ENCODE assay signal across 8 cellular contexts in the genomic region with DNA sequence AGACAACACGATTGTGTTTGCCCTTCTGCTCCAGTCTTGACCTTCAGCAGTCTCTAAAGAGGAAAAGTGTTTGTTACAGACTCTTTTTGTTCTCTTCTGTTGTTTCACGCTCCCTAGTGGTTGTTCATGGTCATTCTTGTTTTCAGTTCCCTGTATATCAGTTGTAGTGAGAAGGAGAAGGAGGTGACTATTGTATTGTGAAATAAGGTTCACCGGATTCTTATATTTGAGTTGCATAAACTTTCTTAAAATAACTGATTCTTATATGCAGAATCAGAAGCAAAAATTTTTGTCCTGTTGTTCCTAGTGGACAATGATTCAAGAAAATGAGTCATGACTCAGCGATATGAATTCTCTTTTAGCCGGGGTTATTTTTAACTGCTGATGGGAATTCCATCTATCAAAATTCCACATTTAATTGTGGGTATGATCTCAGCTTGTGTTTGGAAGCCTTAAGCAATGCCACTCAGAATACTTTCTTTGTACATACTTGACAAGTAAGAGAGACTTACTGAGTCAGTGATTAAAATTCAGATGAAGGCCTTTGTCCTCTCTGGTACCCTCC.
DNase-seq lines count a peak whose midpoint lies in the region; ATAC-seq and TF ChIP-seq lines count a peak whose summit lies in the region.

No MANE protein-coding gene starts in this region.

- peak overlapping the region; percentile 59 for H3K4me2 ChIP-seq in HCT116 (ENCODE audit: low read length)
- no peak overlapping the region for H3K4me2 ChIP-seq in OCI-LY7 (ENCODE audit: low read length)

- H3K27me3 ChIP-seq in HCT116 (ENCODE audit: insufficient read depth, low read length): no peaks in the 10 kb centered on the region
- no peaks in the 10 kb centered on the region for H3K27me3 ChIP-seq in esophagus (ENCODE audit: control insufficient read depth in 1 of 2, insufficient read depth in 2 of 2, low read length in 2 of 2)
- no peaks in the 10 kb centered on the region for H3K27me3 ChIP-seq in naive thymus-derived CD4-positive, alpha-beta T cell (ENCODE audit: control insufficient read depth in 2 of 2, insufficient read depth in 2 of 2, low read length in 2 of 2)

- H2AFZ ChIP-seq in HCT116 (ENCODE audit: low read depth, low read length, poor library complexity, severe bottlenecking): no peak overlapping the region
- H2AFZ ChIP-seq in OCI-LY7 (ENCODE audit: low read length): no peak overlapping the region

- RAD21 ChIA-PET in HCT116 (lab: Charles Lee; ENCODE audit: low non-redundant PET in 1 of 2, low total read pairs in 2 of 2, uncharacterized antibody in 2 of 2, unreplicated experiment in 2 of 2): interaction anchor here in 1 of 2 experiments (0.6 kb wide), 1 partner anchor 37 kb away, joined by 3 read pairs; no protein-coding TSS in a partner anchor

- TF ChIP-seq CTCF in C4-2B (conservative IDR thresholded peaks at IDR 0.05) (peak; percentile 63), HCT116 (IDR thresholded peaks at IDR 0.05 in 2 of 3, conservative IDR thresholded peaks at IDR 0.05 in 1 of 3; ENCODE audit: borderline replicate concordance in 1 of 3, insufficient read depth in 1 of 3, low read depth in 2 of 3, low read length in 2 of 3) (peak; percentile 58 to 73 (median 67); a peak in 5 of 6 replicates), OCI-LY7 (conservative IDR thresholded peaks at IDR 0.05; ENCODE audit: low read length) (peak; percentile 54)

- peak overlapping the region; percentile 19; the same call in 1 of the 2 replicates for H3K9ac ChIP-seq in HCT116 (ENCODE audit: low read length)

- intact Hi-C loops in HCT116 (cut with micrococcal nuclease): no loop called here
- intact Hi-C loops in OCI-LY7 (cut with micrococcal nuclease; ENCODE audit: unreplicated experiment): loop anchor here (5.0 kb wide), 1 partner anchor 48 kb away; no protein-coding TSS in a partner anchor
- intact Hi-C loops in naive thymus-derived CD4-positive, alpha-beta T cell (cut with micrococcal nuclease): no loop called here

- POLR2A ChIA-PET in HCT116 (lab: Charles Lee) (no interaction called here), OCI-LY7 (lab: Charles Lee) (no interaction called here)
- POLR2A ChIA-PET in naive thymus-derived CD4-positive, alpha-beta T cell (lab: Charles Lee): no interaction called here

- CTCF ChIA-PET in HCT116 (lab: Charles Lee): interaction anchor here (0.8 to 2.2 kb wide), 8 partner anchors 9 to 156 kb away, joined by 3 to 10 read pairs (median 3); no protein-coding TSS in a partner anchor
- CTCF ChIA-PET in OCI-LY7 (lab: Charles Lee; ENCODE audit: unreplicated experiment): no interaction called here
- CTCF ChIA-PET in naive thymus-derived CD4-positive, alpha-beta T cell (lab: Charles Lee): no interaction called here

- no peak overlapping the region for H3K4me3 Mint-ChIP-seq in naive thymus-derived CD4-positive, alpha-beta T cell

- ATAC-seq in HCT116: peak; percentile 77
- peak; percentile 60 for ATAC-seq in naive thymus-derived CD4-positive, alpha-beta T cell
- ATAC-seq in activated naive CD4-positive, alpha-beta T cell treated with anti-CD3 and anti-CD28 coated beads, Interleukin-2, amount 50 U/mL, for 72 hours: no peak

- no peak for TF ChIP-seq POLR2A in HCT116 (IDR thresholded peaks at IDR 0.05; ENCODE audit: borderline replicate concordance, extremely low read depth, insufficient read depth, insufficient read length)

- peaks cover 2 to 11% (median 7%) of the 10 kb centered on the region in 5 donors for H3K27me3 Mint-ChIP-seq in naive thymus-derived CD4-positive, alpha-beta T cell

- peak; percentile 68 for TF ChIP-seq RAD21 in HCT116 (IDR thresholded peaks at IDR 0.05; ENCODE audit: low read depth)

- H3K79me2 ChIP-seq in HCT116 (ENCODE audit: insufficient read depth, low read length) (no peaks in the 10 kb centered on the region), OCI-LY7 (ENCODE audit: insufficient read depth, low read depth, low read length) (no peaks in the 10 kb centered on the region)

- DNase-seq in HCT116 (ENCODE audit: low read depth, low spot score) (peak; percentile 52), OCI-LY7 (ENCODE audit: low spot score) (peak; percentile 2), GF-D8 (lab: John Stamatoyannopoulos, UW) (no peak), DMS79 treated with DMSO at 0.1 percent for 48 hours (lab: John Stamatoyannopoulos, UW) (no peak)
- DNase-seq in naive thymus-derived CD4-positive, alpha-beta T cell: no peak
- no peak for DNase-seq in activated naive CD4-positive, alpha-beta T cell treated with anti-CD3 and anti-CD28 coated beads, Interleukin-2, amount 50 U/mL, for 72 hours (ENCODE audit: low spot score in 2 of 2)

- no peak overlapping the region for H3K27ac Mint-ChIP-seq in naive thymus-derived CD4-positive, alpha-beta T cell
- H3K27ac Mint-ChIP-seq in activated naive CD4-positive, alpha-beta T cell treated with anti-CD3 and anti-CD28 coated beads, Interleukin-2, amount 50 U/mL, for 72 hours: no peak overlapping the region

- H3K27ac ChIP-seq in C4-2B (no peak overlapping the region), HCT116 (ENCODE audit: low read depth, low read length) (peak overlapping the region; percentile 46; the same call in 1 of the 2 replicates), OCI-LY7 (ENCODE audit: low read depth, low read length, poor library complexity, severe bottlenecking) (no peak overlapping the region), esophagus (ENCODE audit: low read depth in 2 of 2, low read length in 1 of 2) (peak overlapping the region; percentile 3 to 80)
- no peak overlapping the region for H3K27ac ChIP-seq in naive thymus-derived CD4-positive, alpha-beta T cell (ENCODE audit: low read depth, low read length)

- no peaks in the 10 kb centered on the region for H3K36me3 ChIP-seq in HCT116 (ENCODE audit: control insufficient read depth in 1 of 2, insufficient read depth in 2 of 2, low read length in 2 of 2)
- no peaks in the 10 kb centered on the region for H3K36me3 ChIP-seq in OCI-LY7 (ENCODE audit: insufficient read depth, low read length)
- H3K36me3 ChIP-seq in esophagus (ENCODE audit: control insufficient read depth in 2 of 2, insufficient read depth in 2 of 2, low read length in 1 of 2): no peaks in the 10 kb centered on the region
- no peaks in the 10 kb centered on the region for H3K36me3 ChIP-seq in naive thymus-derived CD4-positive, alpha-beta T cell (ENCODE audit: control insufficient read depth in 2 of 3, insufficient read depth in 3 of 3, low read length in 3 of 3)

- H3K36me3 Mint-ChIP-seq in naive thymus-derived CD4-positive, alpha-beta T cell: no peaks in the 10 kb centered on the region
- no peaks in the 10 kb centered on the region for H3K36me3 Mint-ChIP-seq in activated naive CD4-positive, alpha-beta T cell treated with anti-CD3 and anti-CD28 coated beads, Interleukin-2, amount 50 U/mL, for 72 hours

- BruUV-seq in HCT116 (replicated peaks; lab: Mats Ljungman, UMichigan): no TSS peak
- BruUV-seq in OCI-LY7 (replicated peaks; lab: Mats Ljungman, UMichigan): no TSS peak

- no peaks in the 10 kb centered on the region for H3K9me3 ChIP-seq in HCT116 (ENCODE audit: control insufficient read depth in 1 of 2, insufficient read depth in 1 of 2, low read depth in 1 of 2, low read length in 2 of 2)
- no peaks in the 10 kb centered on the region for H3K9me3 ChIP-seq in OCI-LY7 (ENCODE audit: low read length)
- no peaks in the 10 kb centered on the region for H3K9me3 ChIP-seq in esophagus (ENCODE audit: control insufficient read depth in 2 of 2, insufficient read depth in 1 of 2, low read depth in 1 of 2, low read length in 1 of 2)
- H3K9me3 ChIP-seq in naive thymus-derived CD4-positive, alpha-beta T cell (ENCODE audit: control insufficient read depth in 2 of 3, low read length in 3 of 3): no peaks in the 10 kb centered on the region

- no peaks in the 10 kb centered on the region for H3K9me3 Mint-ChIP-seq in naive thymus-derived CD4-positive, alpha-beta T cell
- H3K9me3 Mint-ChIP-seq in activated naive CD4-positive, alpha-beta T cell treated with anti-CD3 and anti-CD28 coated beads, Interleukin-2, amount 50 U/mL, for 72 hours: no peaks in the 10 kb centered on the region

- H3K9me2 ChIP-seq in HCT116 (ENCODE audit: insufficient read depth) (no peaks in the 10 kb centered on the region), OCI-LY7 (ENCODE audit: insufficient read depth, low read length) (no peaks in the 10 kb centered on the region)

- H3K4me1 ChIP-seq in HCT116 (ENCODE audit: control insufficient read depth in 1 of 2, insufficient read depth in 2 of 2, low read length in 2 of 2) (peaks cover 24 to 39% of the 10 kb centered on the region in 2 experiments), OCI-LY7 (ENCODE audit: insufficient read depth, low read length, poor library complexity, severe bottlenecking) (no peaks in the 10 kb centered on the region), esophagus (ENCODE audit: control insufficient read depth in 2 of 2, insufficient read depth in 2 of 2, low read length in 1 of 2) (no peaks in the 10 kb centered on the region)
- no peaks in the 10 kb centered on the region for H3K4me1 ChIP-seq in naive thymus-derived CD4-positive, alpha-beta T cell (ENCODE audit: control insufficient read depth in 2 of 2, insufficient read depth in 2 of 2, low read length in 2 of 2)

- H3K4me1 Mint-ChIP-seq in naive thymus-derived CD4-positive, alpha-beta T cell: peaks cover 0 to 4% (median 0%) of the 10 kb centered on the region in 7 donors

- WGBS in esophagus, 2 donors: 24 to 30% methylated on average over 5 of the region's 5 CpGs

- peak overlapping the region in 1 of 2 experiments; percentile 25; a peak in 2 of 4 replicates for H3K4me3 ChIP-seq in HCT116 (replicated peaks in 1 of 2; ENCODE audit: low read depth in 1 of 2, low read length in 2 of 2)
- no peak overlapping the region for H3K4me3 ChIP-seq in OCI-LY7 (ENCODE audit: low read depth, low read length, poor library complexity, severe bottlenecking)
- peak overlapping the region in 1 of 2 donors; percentile 22 for H3K4me3 ChIP-seq in esophagus (ENCODE audit: low read depth in 1 of 2, low read length in 2 of 2)
- H3K4me3 ChIP-seq in naive thymus-derived CD4-positive, alpha-beta T cell (ENCODE audit: low read length): no peak overlapping the region

- no peaks in the 10 kb centered on the region for H4K20me1 ChIP-seq in HCT116 (ENCODE audit: insufficient read depth)
- H4K20me1 ChIP-seq in OCI-LY7 (ENCODE audit: insufficient read depth, low read length): no peaks in the 10 kb centered on the region; the same call in 1 of the 2 replicates

TF ChIP-seq in HCT116, 20 proteins besides CTCF, POLR2A, EP300 and RAD21 (continues in another document):
- TF ChIP-seq ZFX (IDR thresholded peaks at IDR 0.05): no peak
- TF ChIP-seq CBX3 (IDR thresholded peaks at IDR 0.05; ENCODE audit: low read depth): peak; percentile 74
- no peak for TF ChIP-seq YY1 (IDR thresholded peaks at IDR 0.05; ENCODE audit: extremely low read depth, insufficient replicate concordance, low read depth, low read length)
- peak; percentile 30; the same call in 1 of the 2 replicates for TF ChIP-seq JUND (IDR thresholded peaks at IDR 0.05)
- TF ChIP-seq EGR1 (IDR thresholded peaks at IDR 0.05; ENCODE audit: low read depth): no peak
- TF ChIP-seq ELF1 (IDR thresholded peaks at IDR 0.05; ENCODE audit: borderline replicate concordance, low read depth): no peak
- TF ChIP-seq SRF (IDR thresholded peaks at IDR 0.05; ENCODE audit: low read depth): 0 out of 2 replicates have a peak, but pooled peaks have one; percentile 11
- no peak for TF ChIP-seq POLR2AphosphoS5 (IDR thresholded peaks at IDR 0.05; ENCODE audit: low read depth, low read length)

Comparison
In these comparisons a context has a peak if more than half of its experiments do, and no peak if none do; other contexts are left out.
1. H3K27ac ChIP-seq: peak in HCT116 (single experiment) and esophagus (2 of 2); none in C4-2B (single experiment), OCI-LY7 (single experiment) and naive thymus-derived CD4-positive, alpha-beta T cell (single experiment).
2. ATAC-seq: peak in HCT116 (single experiment) and naive thymus-derived CD4-positive, alpha-beta T cell (single experiment); none in activated naive CD4-positive, alpha-beta T cell treated with anti-CD3 and anti-CD28 coated beads, Interleukin-2, amount 50 U/mL, for 72 hours (0 of 2).
3. DNase-seq: peak in HCT116 (single experiment) and OCI-LY7 (single experiment); none in naive thymus-derived CD4-positive, alpha-beta T cell (0 of 9), activated naive CD4-positive, alpha-beta T cell treated with anti-CD3 and anti-CD28 coated beads, Interleukin-2, amount 50 U/mL, for 72 hours (0 of 2), GF-D8 (single experiment) and DMS79 treated with DMSO at 0.1 percent for 48 hours (single experiment).
4. Peak in every context shown above with its lines, with median percentiles within 50 percentile points of each other: CTCF ChIP-seq.